In the genomic region with DNA sequence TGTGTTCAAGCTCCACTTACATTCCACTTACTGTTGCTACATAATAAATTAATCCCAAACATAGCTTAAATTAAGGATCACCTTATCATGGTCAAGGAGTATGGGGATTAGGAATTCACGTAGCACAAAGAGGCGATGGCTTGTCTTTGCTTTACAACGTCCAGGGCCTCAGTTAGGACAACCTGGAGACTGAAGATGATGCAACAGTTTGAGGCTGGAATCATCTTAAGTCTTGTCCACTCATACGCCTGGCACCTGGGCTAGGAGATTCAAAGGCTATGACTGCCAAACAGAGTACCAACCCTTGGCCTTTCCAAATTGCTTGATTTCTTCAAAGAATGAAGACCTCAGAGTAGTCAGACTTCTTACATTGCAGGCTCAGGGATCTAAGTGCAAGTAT, we compare ENCODE assay signal across 32 cellular contexts.
"Had no signal": no experiment of that assay in that cellular context is flagged by ENCODE, and none has a peak within 500 bp of the region (broad histone marks: within the 10 kb centered on the region; RNA-seq: fewer than 3 reads in every experiment).

No MANE protein-coding gene starts in this region.

- ATAC-seq: activated CD4-positive, CD25-positive, alpha-beta regulatory T cell treated with anti-CD3 and anti-CD28 coated beads, Interleukin-2, amount 50 U/mL, for 24 hours; activated CD8-positive, alpha-beta T cell treated with anti-CD3 and anti-CD28 coated beads for 36 hours; activated T-cell treated with anti-CD3 and anti-CD28 coated beads, Interleukin-2, amount 50 U/mL, for 4 hours; activated T-helper 17 cell treated with anti-CD3 and anti-CD28 coated beads, Interleukin-2, amount 50 U/mL, for 72 hours; body of pancreas; esophagus mucosa; gastrocnemius medialis; heart left ventricle; T-helper 17 cell had no signal

- H3K4me3 Mint-ChIP-seq: activated B cell treated with CpG ODN at 0.5 μM for 24 hours; activated CD8-positive, alpha-beta T cell treated with anti-CD3 and anti-CD28 coated beads for 36 hours; activated naive CD8-positive, alpha-beta T cell; activated T-cell treated with anti-CD3 and anti-CD28 coated beads, Interleukin-2, amount 50 U/mL, for 4 hours; activated T-helper 17 cell treated with anti-CD3 and anti-CD28 coated beads, Interleukin-2, amount 50 U/mL, for 72 hours; T-helper 17 cell; T-helper 2 cell treated with Interferon-gamma antibody and Interleukin-4, amounts not matched to agents 5 μg/mL and 100 μg/mL, for 36 hours had no signal

- H3K4me1 Mint-ChIP-seq: activated B cell treated with CpG ODN at 0.5 μM for 24 hours; activated T-helper 17 cell treated with anti-CD3 and anti-CD28 coated beads, Interleukin-2, amount 50 U/mL, for 72 hours; T-helper 17 cell had no signal

- H3K9me3 ChIP-seq: colonic mucosa, gastrocnemius medialis had no signal

- DNase-seq: activated B cell treated with CpG ODN at 0.5 μM for 24 hours; activated CD4-positive, alpha-beta T cell treated with anti-CD3 and anti-CD28 coated beads for 48 hours; activated CD4-positive, alpha-beta T cell treated with anti-CD3 and anti-CD28 coated beads, Interleukin-2, amount 50 U/mL, for 1 hour; activated CD4-positive, alpha-beta T cell treated with anti-CD3 and anti-CD28 coated beads, Interleukin-2, amount 50 U/mL, for 48 hours; activated CD8-positive, alpha-beta memory T cell treated with anti-CD3 and anti-CD28 coated beads for 24 hours; activated CD8-positive, alpha-beta T cell treated with anti-CD3 and anti-CD28 coated beads for 36 hours; activated effector memory CD4-positive, alpha-beta T cell treated with Interleukin-2 at 50 U/mL for 16 hours; activated gamma-delta T cell treated with Interleukin-2 at 50 U/mL for 16 hours; activated naive CD4-positive, alpha-beta T cell treated with anti-CD3 and anti-CD28 coated beads, Interleukin-2, amount 50 U/mL, for 16 hours; activated naive CD4-positive, alpha-beta T cell treated with Interleukin-2 at 50 U/mL for 16 hours; activated T-cell treated with anti-CD3 and anti-CD28 coated beads, Interleukin-2, amount 50 U/mL, for 4 hours; amygdala; aorta; body of pancreas; caudate nucleus; colonic mucosa; effector CD8-positive, alpha-beta T cell; foreskin fibroblast; gastrocnemius medialis; glutamatergic neuron; heart left ventricle; T-helper 1 cell; T-helper 17 cell; T1000; WERI-Rb-1 had no signal

- H3K27ac ChIP-seq: body of pancreas, colonic mucosa, gastrocnemius medialis, heart left ventricle, WERI-Rb-1 had no signal

- H3K27me3 Mint-ChIP-seq: activated B cell treated with CpG ODN at 0.5 μM for 24 hours; activated CD8-positive, alpha-beta T cell treated with anti-CD3 and anti-CD28 coated beads for 36 hours; activated naive CD8-positive, alpha-beta T cell; activated T-helper 17 cell treated with anti-CD3 and anti-CD28 coated beads, Interleukin-2, amount 50 U/mL, for 72 hours; T-helper 17 cell had no signal

- H3K9me3 Mint-ChIP-seq: activated T-helper 17 cell treated with anti-CD3 and anti-CD28 coated beads, Interleukin-2, amount 50 U/mL, for 72 hours had no signal

- FAIRE-seq: endometrium, endothelial cell of umbilical vein had no signal

- H3K27me3 ChIP-seq: body of pancreas, colonic mucosa, gastrocnemius medialis, heart left ventricle had no signal

- H3K4me3 ChIP-seq: body of pancreas, colonic mucosa, gastrocnemius medialis, heart left ventricle had no signal

- H3K27ac Mint-ChIP-seq: activated B cell treated with CpG ODN at 0.5 μM for 24 hours; activated CD8-positive, alpha-beta T cell treated with anti-CD3 and anti-CD28 coated beads for 36 hours; activated naive CD8-positive, alpha-beta T cell; activated T-helper 17 cell treated with anti-CD3 and anti-CD28 coated beads, Interleukin-2, amount 50 U/mL, for 72 hours; T-helper 17 cell; T-helper 2 cell treated with Interferon-gamma antibody and Interleukin-4, amounts not matched to agents 5 μg/mL and 100 μg/mL, for 36 hours had no signal

- H3K4me1 ChIP-seq: body of pancreas, colonic mucosa had no signal

- H3K36me3 ChIP-seq: colonic mucosa, gastrocnemius medialis, heart left ventricle, WERI-Rb-1 had no signal
